Comparison of ENCODE assay signal across 7 cellular contexts in the genomic region with DNA sequence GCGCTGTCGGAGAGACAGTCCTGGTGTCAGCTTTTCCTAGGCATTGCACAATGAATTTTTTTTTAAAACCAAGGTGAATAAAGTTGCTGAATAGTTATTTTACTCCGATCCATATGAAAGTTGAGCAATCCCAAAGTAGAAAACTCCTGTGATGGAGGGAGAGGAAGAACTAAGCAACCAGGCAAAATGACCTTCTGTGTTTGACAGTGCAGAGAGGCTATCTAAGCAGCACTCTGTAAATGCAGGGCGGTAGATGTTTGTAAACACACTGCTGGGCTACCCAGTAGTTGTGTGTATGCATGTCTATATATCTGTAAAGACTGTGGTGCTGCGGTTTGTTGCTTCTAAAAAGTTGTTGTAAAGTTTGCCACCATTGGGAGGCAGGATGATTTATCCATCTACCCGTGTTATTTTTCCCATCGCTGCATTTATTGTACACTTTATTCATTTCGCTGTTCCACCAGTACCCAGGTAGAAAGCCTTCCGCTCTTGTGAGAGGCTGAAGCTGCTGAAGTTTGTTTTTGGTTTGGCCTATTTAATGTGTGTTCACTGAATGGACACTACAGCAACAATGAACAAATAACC. TPM values are rescaled to one million over a fixed set of nuclear protein-coding genes. Genes with fewer than 3 reads are reported as not detected.
DNase-seq lines count a peak whose midpoint lies in the region; ATAC-seq and TF ChIP-seq lines count a peak whose summit lies in the region.

No MANE protein-coding gene starts in this region.

- no peak overlapping the region for H3K9ac ChIP-seq in parathyroid adenoma

- ATAC-seq in activated T-cell treated with anti-CD3 and anti-CD28 coated beads, Interleukin-2, amount 50 U/mL, for 72 hours (replicated peaks in 1 of 2), result peak in 1 of 2 donors; percentile 14
- no peak for ATAC-seq in GM18868 (IDR thresholded peaks at IDR 0.05; ENCODE audit: unreplicated experiment)

- peak overlapping the region; percentile 90 for H3K27ac ChIP-seq in parathyroid adenoma

- H3K4me3 ChIP-seq in GM12875 (ENCODE audit: low read depth, low read length), result peak overlapping the region; percentile 58
- peak overlapping the region; percentile 81 for H3K4me3 ChIP-seq in parathyroid adenoma (ENCODE audit: low read depth, low read length)

- H3K27ac Mint-ChIP-seq in activated T-cell treated with anti-CD3 and anti-CD28 coated beads, Interleukin-2, amount 50 U/mL, for 72 hours, result peak overlapping the region; percentile 100

- peaks cover 18% of the 10 kb centered on the region for H3K79me2 ChIP-seq in parathyroid adenoma

- H3K27me3 Mint-ChIP-seq in activated T-cell treated with anti-CD3 and anti-CD28 coated beads, Interleukin-2, amount 50 U/mL, for 72 hours (ENCODE audit: low read depth), result no peaks in the 10 kb centered on the region

- H3K27me3 ChIP-seq in parathyroid adenoma (ENCODE audit: control insufficient read depth, insufficient read depth, low read length), result no peaks in the 10 kb centered on the region

- H3K4me1 Mint-ChIP-seq in activated T-cell treated with anti-CD3 and anti-CD28 coated beads, Interleukin-2, amount 50 U/mL, for 72 hours (ENCODE audit: low read depth), result peaks cover 50% of the 10 kb centered on the region

- no peaks in the 10 kb centered on the region for H3K36me3 ChIP-seq in parathyroid adenoma (ENCODE audit: control insufficient read depth, insufficient read depth, low read length)

- no peaks in the 10 kb centered on the region for H3K9me3 Mint-ChIP-seq in activated T-cell treated with anti-CD3 and anti-CD28 coated beads, Interleukin-2, amount 50 U/mL, for 72 hours

- DNase-seq in NCI-H1105 (lab: John Stamatoyannopoulos, UW) (peak; percentile 52), globus pallidus (ENCODE audit: low spot score) (peak; percentile 62), SHP77 (lab: John Stamatoyannopoulos, UW) (no peak)
- peak; percentile 12 to 22 for DNase-seq in activated T-cell treated with anti-CD3 and anti-CD28 coated beads, Interleukin-2, amount 50 U/mL, for 72 hours

- peaks cover 15 to 16% of the 10 kb centered on the region in 2 donors for H3K36me3 Mint-ChIP-seq in activated T-cell treated with anti-CD3 and anti-CD28 coated beads, Interleukin-2, amount 50 U/mL, for 72 hours (ENCODE audit: insufficient read depth in 2 of 2)

- peak overlapping the region; percentile 76 for H2AFZ ChIP-seq in parathyroid adenoma

- H3K4me2 ChIP-seq in parathyroid adenoma (ENCODE audit: low read length), result peak overlapping the region; percentile 87

- no peak for TF ChIP-seq CTCF in GM12875 (IDR thresholded peaks at IDR 0.05; ENCODE audit: borderline replicate concordance, insufficient read depth, low read depth, low read length)
- no peak for TF ChIP-seq CTCF in parathyroid adenoma (IDR thresholded peaks at IDR 0.05)

- no peaks in the 10 kb centered on the region for H3K9me3 ChIP-seq in parathyroid adenoma (ENCODE audit: control insufficient read depth, low read length)

- peaks cover 10% of the 10 kb centered on the region for H3K4me1 ChIP-seq in parathyroid adenoma

- H3K4me3 Mint-ChIP-seq in activated T-cell treated with anti-CD3 and anti-CD28 coated beads, Interleukin-2, amount 50 U/mL, for 72 hours, result peak overlapping the region; percentile 93 to 98

RNA-seq across cellular contexts. Expression of a gene that starts 1.3 kb away (rescaled TPM):
- 100 to 1,000 TPM; 102 to 110 TPM for total RNA-seq in activated T-cell treated with anti-CD3 and anti-CD28 coated beads, Interleukin-2, amount 50 U/mL, for 72 hours

Comparison
In these comparisons a context has a peak if more than half of its experiments do, and no peak if none do; other contexts are left out.
1. DNase-seq: peak in NCI-H1105 (single experiment), activated T-cell treated with anti-CD3 and anti-CD28 coated beads, Interleukin-2, amount 50 U/mL, for 72 hours (2 of 2) and globus pallidus (single experiment); none in SHP77 (0 of 2).